ENCODE assay signal across 20 cellular contexts in the genomic region with DNA sequence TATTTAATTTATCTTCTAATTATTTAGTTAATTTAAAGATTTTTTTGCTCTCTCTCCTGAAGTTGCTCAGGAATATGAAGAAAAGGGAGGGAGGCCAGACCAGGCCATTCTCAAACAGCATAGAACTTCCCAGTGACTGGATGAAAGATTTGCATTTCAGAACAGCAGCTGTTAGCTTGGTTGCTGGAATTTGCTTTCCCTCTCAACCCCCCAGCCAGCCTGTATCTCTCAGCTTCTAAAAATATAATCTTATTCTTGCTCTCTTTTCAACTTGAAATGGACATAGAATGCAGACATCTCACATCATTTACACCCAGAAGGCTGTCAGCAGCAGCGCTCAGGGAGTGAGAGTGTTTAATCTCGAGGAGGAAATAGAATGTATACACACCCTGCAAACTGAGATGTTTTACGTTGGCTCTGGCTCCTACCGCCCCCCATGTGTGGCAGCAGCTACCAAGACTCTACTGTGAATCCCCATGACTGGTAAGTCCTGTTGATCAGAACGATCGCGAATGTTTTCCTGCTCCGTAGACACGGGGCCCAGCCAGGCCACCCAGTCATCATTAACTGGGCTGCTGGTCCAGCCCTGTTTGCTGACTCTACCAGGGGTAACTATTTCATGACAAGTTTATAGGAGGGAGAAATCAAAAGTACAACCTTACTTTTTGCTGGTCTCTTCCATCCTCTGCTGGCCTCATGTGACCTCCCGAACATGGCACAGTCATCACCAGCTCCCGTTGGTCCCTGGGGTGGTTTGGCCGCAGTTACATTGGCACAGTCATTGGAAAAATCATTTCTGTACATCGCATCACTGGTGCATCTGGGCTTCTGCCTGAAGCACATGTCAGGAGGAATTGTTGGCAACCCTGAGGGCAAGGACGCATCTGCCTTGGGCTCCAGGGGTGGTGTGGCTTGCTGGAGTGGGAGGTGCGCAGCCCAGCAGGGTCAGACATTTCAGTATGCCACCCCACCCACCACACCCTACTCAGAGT.
DNase-seq lines count a peak whose midpoint lies in the region; ATAC-seq and TF ChIP-seq lines count a peak whose summit lies in the region.
"Had no signal": no experiment of that assay in that cellular context is flagged by ENCODE, and none has a peak within 500 bp of the region (broad histone marks: within the 10 kb centered on the region; RNA-seq: fewer than 3 reads in every experiment).

No MANE protein-coding gene starts in this region.

- no peaks in the 10 kb centered on the region for H3K36me3 Mint-ChIP-seq in WTC11
- H3K36me3 Mint-ChIP-seq in nephron (ENCODE audit: low read depth), result no peaks in the 10 kb centered on the region
- no peaks in the 10 kb centered on the region for H3K36me3 Mint-ChIP-seq in activated T-helper 2 cell treated with anti-CD3 and anti-CD28 coated beads, Interferon-gamma antibody, Interleukin-2, Interleukin-4, amounts not matched to agents 10 μg/mL and 5 μg/mL and 100 μg/mL, durations not matched to agents 14 hours and 24 hours and 36 hours (ENCODE audit: low read depth)
- H3K36me3 Mint-ChIP-seq: CD4-positive, CD25-positive, alpha-beta regulatory T cell; naive thymus-derived CD8-positive, alpha-beta T cell had no signal

- peak overlapping the region; percentile 89 for H3K27ac ChIP-seq in suprapubic skin
- H3K27ac ChIP-seq: ascending aorta, spleen had no signal

- H3K4me3 ChIP-seq in suprapubic skin, result no peak overlapping the region
- H3K4me3 ChIP-seq: ascending aorta, spleen had no signal

- intact Hi-C loops in left cardiac atrium (cut with DNase I), result no loop called here
- intact Hi-C loops in activated T-helper 2 cell treated with anti-CD3 and anti-CD28 coated beads, Interferon-gamma antibody, Interleukin-2, Interleukin-4, amounts not matched to agents 10 μg/mL and 5 μg/mL and 100 μg/mL, durations not matched to agents 14 hours and 24 hours and 36 hours (cut with micrococcal nuclease), result no loop called here

- WGBS in suprapubic skin, result 36% methylated on average over 15 of the region's 15 CpGs

- TF ChIP-seq POLR2A in suprapubic skin (IDR thresholded peaks at IDR 0.05), result no peak

- CTCF ChIA-PET in WTC11 (lab: Charles Lee), result no interaction called here

- H3K27me3 Mint-ChIP-seq in WTC11 (ENCODE audit: low read depth), result no peaks in the 10 kb centered on the region; the same call in none of the 2 replicates
- no peaks in the 10 kb centered on the region for H3K27me3 Mint-ChIP-seq in nephron (ENCODE audit: low read depth)
- H3K27me3 Mint-ChIP-seq in activated T-helper 2 cell treated with anti-CD3 and anti-CD28 coated beads, Interferon-gamma antibody, Interleukin-2, Interleukin-4, amounts not matched to agents 10 μg/mL and 5 μg/mL and 100 μg/mL, durations not matched to agents 14 hours and 24 hours and 36 hours (ENCODE audit: low read depth), result no peaks in the 10 kb centered on the region
- H3K27me3 Mint-ChIP-seq: activated CD8-positive, alpha-beta T cell treated with anti-CD3 and anti-CD28 coated beads for 36 hours had no signal

- no peaks in the 10 kb centered on the region for H3K27me3 ChIP-seq in suprapubic skin
- H3K27me3 ChIP-seq: ascending aorta had no signal

- H3K4me3 Mint-ChIP-seq in WTC11, result no peak overlapping the region
- H3K4me3 Mint-ChIP-seq in nephron, result peak overlapping the region in 2 of 3 experiments; percentile 52 to 57
- H3K4me3 Mint-ChIP-seq in activated T-helper 2 cell treated with anti-CD3 and anti-CD28 coated beads, Interferon-gamma antibody, Interleukin-2, Interleukin-4, amounts not matched to agents 10 μg/mL and 5 μg/mL and 100 μg/mL, durations not matched to agents 14 hours and 24 hours and 36 hours (ENCODE audit: low read depth), result no peak overlapping the region
- H3K4me3 Mint-ChIP-seq: activated CD8-positive, alpha-beta T cell treated with anti-CD3 and anti-CD28 coated beads for 36 hours; CD4-positive, CD25-positive, alpha-beta regulatory T cell; HFFc6; naive thymus-derived CD8-positive, alpha-beta T cell had no signal

- H3K4me1 ChIP-seq in suprapubic skin, result peaks cover 34% of the 10 kb centered on the region
- H3K4me1 ChIP-seq: spleen had no signal

- H3K4me1 Mint-ChIP-seq in WTC11, result peaks cover 11% of the 10 kb centered on the region
- H3K4me1 Mint-ChIP-seq in nephron, result peaks cover 35% of the 10 kb centered on the region
- no peaks in the 10 kb centered on the region for H3K4me1 Mint-ChIP-seq in activated T-helper 2 cell treated with anti-CD3 and anti-CD28 coated beads, Interferon-gamma antibody, Interleukin-2, Interleukin-4, amounts not matched to agents 10 μg/mL and 5 μg/mL and 100 μg/mL, durations not matched to agents 14 hours and 24 hours and 36 hours (ENCODE audit: low read depth)
- H3K4me1 Mint-ChIP-seq: CD4-positive, CD25-positive, alpha-beta regulatory T cell had no signal

- DNase-seq in WTC11 (ENCODE audit: low spot score) (no peak), left cardiac atrium (no peak), suprapubic skin (ENCODE audit: low spot score in 2 of 2) (no peak), AG20443 (ENCODE audit: low spot score) (no peak)
- DNase-seq in activated T-helper 2 cell treated with anti-CD3 and anti-CD28 coated beads, Interferon-gamma antibody, Interleukin-2, Interleukin-4, amounts not matched to agents 10 μg/mL and 5 μg/mL and 100 μg/mL, durations not matched to agents 14 hours and 24 hours and 36 hours (ENCODE audit: low spot score), result no peak
- no peak for DNase-seq in activated effector memory CD4-positive, alpha-beta T cell treated with anti-CD3 and anti-CD28 coated beads, Interleukin-2, amount 50 U/mL, for 16 hours
- DNase-seq: activated CD8-positive, alpha-beta T cell treated with anti-CD3 and anti-CD28 coated beads for 36 hours; activated naive CD4-positive, alpha-beta T cell treated with Interleukin-2 at 50 U/mL for 16 hours; CD4-positive, CD25-positive, alpha-beta regulatory T cell; DMS 273 treated with DMSO at 0.1 percent for 48 hours; effector CD8-positive, alpha-beta T cell; HFFc6; naive thymus-derived CD8-positive, alpha-beta T cell; NCI-H1417; NCI-H2171; spleen had no signal

- POLR2A ChIA-PET in WTC11 (lab: Charles Lee), result interaction anchor here (0.6 kb wide), 1 partner anchor 557 kb away, joined by 3 read pairs; no protein-coding TSS in a partner anchor

- H3K9me3 Mint-ChIP-seq in WTC11 (0 out of 2 replicates have a peak, but pooled peaks cover 3% of the 10 kb centered on the region), nephron (no peaks in the 10 kb centered on the region)
- H3K9me3 Mint-ChIP-seq in activated T-helper 2 cell treated with anti-CD3 and anti-CD28 coated beads, Interferon-gamma antibody, Interleukin-2, Interleukin-4, amounts not matched to agents 10 μg/mL and 5 μg/mL and 100 μg/mL, durations not matched to agents 14 hours and 24 hours and 36 hours, result no peaks in the 10 kb centered on the region
- H3K9me3 Mint-ChIP-seq: activated CD8-positive, alpha-beta T cell treated with anti-CD3 and anti-CD28 coated beads for 36 hours; naive thymus-derived CD8-positive, alpha-beta T cell had no signal

- ATAC-seq in WTC11, result no peak; the same call in 1 of the 2 replicates
- peak; percentile 27 to 32 for ATAC-seq in left cardiac atrium
- ATAC-seq in GM19328 (IDR thresholded peaks at IDR 0.05; ENCODE audit: unreplicated experiment), result no peak
- ATAC-seq: activated CD8-positive, alpha-beta T cell treated with anti-CD3 and anti-CD28 coated beads for 36 hours; esophagus mucosa; naive thymus-derived CD8-positive, alpha-beta T cell had no signal

- H3K36me3 ChIP-seq in suprapubic skin, result no peaks in the 10 kb centered on the region
- H3K36me3 ChIP-seq: ascending aorta, spleen had no signal

- TF ChIP-seq EP300 in suprapubic skin (IDR thresholded peaks at IDR 0.05), result no peak

- peak overlapping the region; percentile 29; the same call in 1 of the 2 replicates for H3K27ac Mint-ChIP-seq in WTC11
- peak overlapping the region; percentile 66 to 84 (median 74) for H3K27ac Mint-ChIP-seq in nephron
- H3K27ac Mint-ChIP-seq in activated T-helper 2 cell treated with anti-CD3 and anti-CD28 coated beads, Interferon-gamma antibody, Interleukin-2, Interleukin-4, amounts not matched to agents 10 μg/mL and 5 μg/mL and 100 μg/mL, durations not matched to agents 14 hours and 24 hours and 36 hours, result no peak overlapping the region
- H3K27ac Mint-ChIP-seq: activated CD8-positive, alpha-beta T cell treated with anti-CD3 and anti-CD28 coated beads for 36 hours; CD4-positive, CD25-positive, alpha-beta regulatory T cell; HFFc6 had no signal

- H3K9me3 ChIP-seq in suprapubic skin, result no peaks in the 10 kb centered on the region
- H3K9me3 ChIP-seq: ascending aorta, spleen had no signal

- TF ChIP-seq CTCF in WTC11 (IDR thresholded peaks at IDR 0.05), result no peak
- no peak for TF ChIP-seq CTCF in nephron (IDR thresholded peaks at IDR 0.05; ENCODE audit: unreplicated experiment in 3 of 3)
- TF ChIP-seq CTCF in suprapubic skin (IDR thresholded peaks at IDR 0.05), result no peak

TF ChIP-seq in WTC11, 78 proteins besides CTCF, POLR2A, EP300 and RAD21 (continues in another document):
- TF ChIP-seq GABPB1 (CRISPR knock-in tag; IDR thresholded peaks at IDR 0.05), result no peak
- TF ChIP-seq, protein P1, sequence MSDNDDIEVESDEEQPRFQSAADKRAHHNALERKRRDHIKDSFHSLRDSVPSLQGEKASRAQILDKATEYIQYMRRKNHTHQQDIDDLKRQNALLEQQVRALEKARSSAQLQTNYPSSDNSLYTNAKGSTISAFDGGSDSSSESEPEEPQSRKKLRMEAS (CRISPR knock-in tag; IDR thresholded peaks at IDR 0.05), result no peak

Comparison
In these comparisons a context has a peak if more than half of its experiments do, and no peak if none do; other contexts are left out.
1. ATAC-seq: peak in left cardiac atrium (2 of 2); none in WTC11 (single experiment) and GM19328 (single experiment).
2. H3K4me3 Mint-ChIP-seq: peak in nephron (2 of 3); none in WTC11 (single experiment) and activated T-helper 2 cell treated with anti-CD3 and anti-CD28 coated beads, Interferon-gamma antibody, Interleukin-2, Interleukin-4, amounts not matched to agents 10 μg/mL and 5 μg/mL and 100 μg/mL, durations not matched to agents 14 hours and 24 hours and 36 hours (single experiment).